ENCODE assay signal across 21 cellular contexts in the genomic region with DNA sequence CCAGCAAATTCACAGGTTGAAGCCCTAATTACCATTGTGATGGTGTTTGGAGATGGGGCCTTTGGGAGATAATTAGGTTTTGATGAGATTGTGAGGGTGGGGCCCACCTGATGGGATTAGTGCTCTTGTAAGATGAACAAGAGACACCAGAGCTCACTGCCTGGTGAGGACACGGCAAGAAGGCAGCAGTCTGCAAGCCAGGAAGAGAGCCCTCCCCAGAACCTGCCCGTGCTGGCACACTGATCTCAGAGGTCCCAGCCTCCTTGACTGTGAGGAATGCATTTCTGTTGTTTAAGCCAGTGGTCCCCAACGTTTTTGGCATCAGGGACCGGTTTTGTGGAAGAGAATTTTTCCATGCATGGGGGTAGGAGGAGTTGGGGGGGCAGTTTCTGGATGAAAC.
A peak's percentile ranks its signal among the peaks of the same experiment; 100 is the strongest.
DNase-seq lines count a peak whose midpoint lies in the region; ATAC-seq and TF ChIP-seq lines count a peak whose summit lies in the region.
"Had no signal": no experiment of that assay in that cellular context is flagged by ENCODE, and none has a peak within 500 bp of the region (broad histone marks: within the 10 kb centered on the region; RNA-seq: fewer than 3 reads in every experiment).

No MANE protein-coding gene starts in this region.

- WGBS in spleen, 5 donors = 67 to 84% (median 81%) methylated on average over 4 of the region's 4 CpGs

- H3K27me3 ChIP-seq in lower lobe of right lung (ENCODE audit: low read depth) (no peaks in the 10 kb centered on the region), spleen (replicated peaks in 1 of 7) (no peaks in the 10 kb centered on the region)

- ATAC-seq in lower lobe of right lung (no peak), HG02588 (IDR thresholded peaks at IDR 0.05; ENCODE audit: unreplicated experiment) (no peak), GM18498 (IDR thresholded peaks at IDR 0.05; ENCODE audit: unreplicated experiment) (no peak)
- ATAC-seq: CD8-positive, alpha-beta T cell; GM12878 had no signal

- no peaks in the 10 kb centered on the region for H3K36me3 ChIP-seq in lower lobe of right lung
- H3K36me3 ChIP-seq in spleen = no peaks in the 10 kb centered on the region
- H3K36me3 ChIP-seq: BLaER1, HAP-1 had no signal

- TF ChIP-seq CTCF in lower lobe of right lung (IDR thresholded peaks at IDR 0.05) = no peak
- no peak for TF ChIP-seq CTCF in spleen (IDR thresholded peaks at IDR 0.05 in 8 of 11, conservative IDR thresholded peaks at IDR 0.05 in 3 of 11)

- no peaks in the 10 kb centered on the region for H3K9me3 ChIP-seq in lower lobe of right lung
- peaks cover 0 to 18% (median 10%) of the 10 kb centered on the region in 8 donors for H3K9me3 ChIP-seq in spleen

- no peak overlapping the region for H3K27ac ChIP-seq in lower lobe of right lung
- H3K27ac ChIP-seq in spleen = no peak overlapping the region
- H3K27ac ChIP-seq: 22Rv1, BLaER1, C4-2B had no signal

- no peak overlapping the region for H3K4me3 ChIP-seq in lower lobe of right lung
- H3K4me3 ChIP-seq in spleen = no peak overlapping the region
- H3K4me3 ChIP-seq: BLaER1, GM12878, HAP-1 had no signal

- intact Hi-C loops in lower lobe of right lung (cut with DNase I) = no loop called here
- intact Hi-C loops in spleen (cut with DNase I; ENCODE audit: low total_unique reads) = no loop called here

- H3K4me1 ChIP-seq in lower lobe of right lung = no peaks in the 10 kb centered on the region
- H3K4me1 ChIP-seq in spleen = no peaks in the 10 kb centered on the region
- H3K4me1 ChIP-seq: HAP-1 had no signal

- DNase-seq in NCI-H748 (lab: John Stamatoyannopoulos, UW; ENCODE audit: unreplicated experiment) = peak; percentile 19
- no peak for DNase-seq in NCI-H748 treated with DMSO at 0.1 percent for 48 hours (lab: John Stamatoyannopoulos, UW)
- DNase-seq in NCI-H82 treated with DMSO at 0.1 percent for 48 hours (lab: John Stamatoyannopoulos, UW; ENCODE audit: unreplicated experiment) = peak; percentile 31
- peak; percentile 22 for DNase-seq in lower lobe of right lung
- DNase-seq in spleen = peak; percentile 57
- no peak for DNase-seq in COLO668 (lab: John Stamatoyannopoulos, UW; ENCODE audit: unreplicated experiment)
- DNase-seq: CD4-positive, CD25-positive, alpha-beta regulatory T cell; CD8-positive, alpha-beta T cell; DMS 273 treated with DMSO at 0.1 percent for 48 hours; DMS79; EL; GDM1; GOT3; HFFc6 had no signal

- TF ChIP-seq POLR2A in spleen (IDR thresholded peaks at IDR 0.05) = no peak

Comparison
In these comparisons a context has a peak if more than half of its experiments do, and no peak if none do; other contexts are left out.
1. DNase-seq: peak in NCI-H748 (single experiment), NCI-H82 treated with DMSO at 0.1 percent for 48 hours (single experiment), lower lobe of right lung (single experiment) and spleen (single experiment); none in NCI-H748 treated with DMSO at 0.1 percent for 48 hours (single experiment) and COLO668 (single experiment).